17 cellular contexts compared by ENCODE assay signal in the genomic region with DNA sequence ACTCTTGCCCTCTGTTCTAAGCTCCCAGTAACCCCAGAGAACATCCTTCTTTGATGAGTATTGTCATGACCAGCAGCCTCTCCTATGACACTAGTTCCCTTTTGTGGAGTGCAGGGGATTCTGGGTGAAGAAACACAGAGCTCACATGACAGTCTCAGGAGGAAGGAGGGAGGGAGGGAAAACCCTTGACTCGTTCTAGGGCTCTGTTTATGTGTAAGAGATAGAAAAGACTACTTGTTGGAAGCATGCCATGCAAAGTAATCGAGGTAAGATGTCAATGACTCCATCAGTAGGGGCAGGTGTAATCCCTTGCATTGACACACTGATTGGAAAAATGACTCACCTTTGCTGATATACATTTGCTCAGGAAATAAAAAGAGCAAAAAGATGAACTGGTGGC.
A peak's percentile ranks its signal among the peaks of the same experiment; 100 is the strongest.
DNase-seq lines count a peak whose midpoint lies in the region; ATAC-seq, FAIRE-seq and TF ChIP-seq lines count a peak whose summit lies in the region.
"Had no signal": no experiment of that assay in that cellular context is flagged by ENCODE, and none has a peak within 500 bp of the region (broad histone marks: within the 10 kb centered on the region; RNA-seq: fewer than 3 reads in every experiment).

No MANE protein-coding gene starts in this region.

- H4K20me1 ChIP-seq in MM.1S (ENCODE audit: insufficient read depth, low read length), result no peaks in the 10 kb centered on the region

- no peak overlapping the region for H3K4me2 ChIP-seq in MM.1S (ENCODE audit: low read depth, low read length)
- H3K4me2 ChIP-seq: smooth muscle cell had no signal

- no peak overlapping the region for H2AFZ ChIP-seq in MM.1S (ENCODE audit: low read length)

- no peaks in the 10 kb centered on the region for H3F3A ChIP-seq in MM.1S (ENCODE audit: insufficient read depth, low read length)

- intact Hi-C loops in Panc1 (cut with micrococcal nuclease; ENCODE audit: unreplicated experiment), result no loop called here

- no TSS peak for BruUV-seq in Panc1 (replicated peaks; lab: Mats Ljungman, UMichigan)

- POLR2A ChIA-PET in Panc1 (lab: Charles Lee), result no interaction called here

- FAIRE-seq in GM18507 (lab: Jason Lieb, UNC), result peak; percentile 31

- in situ Hi-C loops in Panc1 (cut with HindIII; ENCODE audit: low pct_unique_long_range_greater_than_20kb, low sequenced_read_pairs), result no loop called here

- ATAC-seq in HG02571 (IDR thresholded peaks at IDR 0.05; ENCODE audit: unreplicated experiment), result peak; percentile 51
- ATAC-seq in Panc1, result no peak
- peak; percentile 59 for ATAC-seq in memory B cell (ENCODE audit: low read depth)
- no peak for ATAC-seq in GM21619 (IDR thresholded peaks at IDR 0.05; ENCODE audit: unreplicated experiment)
- ATAC-seq: CD8-positive, alpha-beta T cell; left lobe of liver had no signal

- no peaks in the 10 kb centered on the region for H3K36me3 Mint-ChIP-seq in memory B cell
- H3K36me3 Mint-ChIP-seq: CD8-positive, alpha-beta T cell had no signal

- H3K9ac ChIP-seq in MM.1S (ENCODE audit: low read length), result no peak overlapping the region

- H3K4me3 ChIP-seq in Panc1 (ENCODE audit: low read depth in 2 of 2, low read length in 2 of 2) (no peak overlapping the region), MM.1S (ENCODE audit: low read length) (no peak overlapping the region)
- H3K4me3 ChIP-seq: heart left ventricle, SJCRH30, smooth muscle cell, tibial nerve had no signal

- H3K4me1 Mint-ChIP-seq in memory B cell, result peaks cover 4% of the 10 kb centered on the region

- H3K27me3 Mint-ChIP-seq in memory B cell, result no peaks in the 10 kb centered on the region

- TF ChIP-seq CTCF in Panc1 (IDR thresholded peaks at IDR 0.05) (no peak), MM.1S (IDR thresholded peaks at IDR 0.05; ENCODE audit: low read length) (no peak)

- H3K27ac ChIP-seq in Panc1 (ENCODE audit: low read length), result peak overlapping the region; percentile 29; the same call in 1 of the 2 replicates
- no peak overlapping the region for H3K27ac ChIP-seq in MM.1S (ENCODE audit: low read length)
- H3K27ac ChIP-seq: brain microvascular endothelial cell, SJCRH30, tibial nerve had no signal

- H3K9me3 Mint-ChIP-seq in memory B cell, result no peaks in the 10 kb centered on the region
- H3K9me3 Mint-ChIP-seq: CD8-positive, alpha-beta T cell had no signal

- H3K9me3 ChIP-seq in Panc1 (ENCODE audit: control insufficient read depth, insufficient read depth, low read depth, low read length) (no peaks in the 10 kb centered on the region), MM.1S (replicated peaks; ENCODE audit: insufficient read depth, low read length) (no peaks in the 10 kb centered on the region)
- H3K9me3 ChIP-seq: heart left ventricle, SJCRH30, tibial nerve had no signal

- H3K36me3 ChIP-seq in Panc1 (ENCODE audit: control insufficient read depth, insufficient read depth, low read length) (no peaks in the 10 kb centered on the region), MM.1S (replicated peaks; ENCODE audit: insufficient read depth, low read length) (no peaks in the 10 kb centered on the region)
- H3K36me3 ChIP-seq: brain microvascular endothelial cell, heart left ventricle, SJCRH30, tibial nerve had no signal

- H3K4me3 Mint-ChIP-seq in memory B cell, result no peak overlapping the region
- H3K4me3 Mint-ChIP-seq: CD8-positive, alpha-beta T cell had no signal

- DNase-seq in GM18507 (ENCODE audit: extremely low spot score, insufficient read length, low read depth) (no peak), Panc1 (ENCODE audit: low read depth, low spot score) (no peak), memory B cell (ENCODE audit: low spot score in 2 of 2) (no peak), MM.1S (no peak), AG08396 (ENCODE audit: low spot score) (no peak), epidermal melanocyte (ENCODE audit: insufficient read length, low spot score) (no peak)
- DNase-seq: brain microvascular endothelial cell; CD8-positive, alpha-beta T cell; heart left ventricle; NCI-H1436; occipital lobe; SJCRH30 had no signal

- CTCF ChIA-PET in Panc1 (lab: Charles Lee), result no interaction called here

- H3K27ac Mint-ChIP-seq in memory B cell, result no peak overlapping the region
- H3K27ac Mint-ChIP-seq: CD8-positive, alpha-beta T cell had no signal

- no peaks in the 10 kb centered on the region for H3K9me2 ChIP-seq in MM.1S (replicated peaks; ENCODE audit: insufficient read depth, low read length)

- H3K27me3 ChIP-seq in Panc1 (ENCODE audit: control insufficient read depth, insufficient read depth, low read length) (no peaks in the 10 kb centered on the region), MM.1S (replicated peaks; ENCODE audit: insufficient read depth, low read length) (no peaks in the 10 kb centered on the region)
- H3K27me3 ChIP-seq: brain microvascular endothelial cell, heart left ventricle, SJCRH30, tibial nerve had no signal

- H3K4me1 ChIP-seq in Panc1 (ENCODE audit: control insufficient read depth, insufficient read depth, low read length) (peaks cover 5% of the 10 kb centered on the region; the same call in 1 of the 2 replicates), MM.1S (ENCODE audit: low read length) (no peaks in the 10 kb centered on the region)
- H3K4me1 ChIP-seq: SJCRH30, tibial nerve had no signal

- H3K79me2 ChIP-seq in MM.1S (ENCODE audit: low read length), result no peaks in the 10 kb centered on the region

Comparison
In these comparisons a context has a peak if more than half of its experiments do, and no peak if none do; other contexts are left out.
1. ATAC-seq: peak in HG02571 (single experiment) and memory B cell (single experiment); none in Panc1 (single experiment) and GM21619 (single experiment).